In the genomic region with DNA sequence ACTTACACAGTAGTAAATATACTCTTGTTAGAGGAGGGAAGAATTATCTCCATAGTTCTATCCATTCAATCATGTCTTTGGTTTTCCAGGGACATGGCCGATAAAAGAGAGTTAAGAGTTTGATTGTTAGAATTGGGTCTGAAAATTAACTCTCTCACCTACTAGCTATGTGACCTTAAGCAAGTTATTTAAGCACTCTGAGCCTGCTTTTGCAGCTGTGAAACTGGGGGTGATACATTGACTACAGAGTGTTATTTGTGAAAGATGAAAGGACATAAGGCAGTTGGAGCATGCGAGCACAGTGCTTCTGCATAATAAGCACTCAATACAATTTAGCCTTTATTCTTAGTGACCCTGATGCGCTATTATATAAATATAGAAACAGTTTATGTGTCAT, we compare ENCODE assay signal across 1 cellular context.
TF ChIP-seq lines count a peak whose summit lies in the region.

No MANE protein-coding gene starts in this region.

TF ChIP-seq in K562, 482 proteins besides CTCF, POLR2A, EP300 and RAD21 (continued from another document):
- TF ChIP-seq, protein P1, sequence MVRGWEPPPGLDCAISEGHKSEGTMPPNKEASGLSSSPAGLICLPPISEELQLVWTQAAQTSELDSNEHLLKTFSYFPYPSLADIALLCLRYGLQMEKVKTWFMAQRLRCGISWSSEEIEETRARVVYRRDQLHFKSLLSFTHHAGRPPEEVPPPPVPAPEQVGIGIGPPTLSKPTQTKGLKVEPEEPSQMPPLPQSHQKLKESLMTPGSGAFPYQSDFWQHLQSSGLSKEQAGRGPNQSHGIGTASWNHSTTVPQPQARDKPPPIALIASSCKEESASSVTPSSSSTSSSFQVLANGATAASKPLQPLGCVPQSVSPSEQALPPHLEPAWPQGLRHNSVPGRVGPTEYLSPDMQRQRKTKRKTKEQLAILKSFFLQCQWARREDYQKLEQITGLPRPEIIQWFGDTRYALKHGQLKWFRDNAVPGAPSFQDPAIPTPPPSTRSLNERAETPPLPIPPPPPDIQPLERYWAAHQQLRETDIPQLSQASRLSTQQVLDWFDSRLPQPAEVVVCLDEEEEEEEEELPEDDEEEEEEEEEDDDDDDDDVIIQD (CRISPR knock-in tag; IDR thresholded peaks at IDR 0.05), result no peak
- TF ChIP-seq, protein P2, sequence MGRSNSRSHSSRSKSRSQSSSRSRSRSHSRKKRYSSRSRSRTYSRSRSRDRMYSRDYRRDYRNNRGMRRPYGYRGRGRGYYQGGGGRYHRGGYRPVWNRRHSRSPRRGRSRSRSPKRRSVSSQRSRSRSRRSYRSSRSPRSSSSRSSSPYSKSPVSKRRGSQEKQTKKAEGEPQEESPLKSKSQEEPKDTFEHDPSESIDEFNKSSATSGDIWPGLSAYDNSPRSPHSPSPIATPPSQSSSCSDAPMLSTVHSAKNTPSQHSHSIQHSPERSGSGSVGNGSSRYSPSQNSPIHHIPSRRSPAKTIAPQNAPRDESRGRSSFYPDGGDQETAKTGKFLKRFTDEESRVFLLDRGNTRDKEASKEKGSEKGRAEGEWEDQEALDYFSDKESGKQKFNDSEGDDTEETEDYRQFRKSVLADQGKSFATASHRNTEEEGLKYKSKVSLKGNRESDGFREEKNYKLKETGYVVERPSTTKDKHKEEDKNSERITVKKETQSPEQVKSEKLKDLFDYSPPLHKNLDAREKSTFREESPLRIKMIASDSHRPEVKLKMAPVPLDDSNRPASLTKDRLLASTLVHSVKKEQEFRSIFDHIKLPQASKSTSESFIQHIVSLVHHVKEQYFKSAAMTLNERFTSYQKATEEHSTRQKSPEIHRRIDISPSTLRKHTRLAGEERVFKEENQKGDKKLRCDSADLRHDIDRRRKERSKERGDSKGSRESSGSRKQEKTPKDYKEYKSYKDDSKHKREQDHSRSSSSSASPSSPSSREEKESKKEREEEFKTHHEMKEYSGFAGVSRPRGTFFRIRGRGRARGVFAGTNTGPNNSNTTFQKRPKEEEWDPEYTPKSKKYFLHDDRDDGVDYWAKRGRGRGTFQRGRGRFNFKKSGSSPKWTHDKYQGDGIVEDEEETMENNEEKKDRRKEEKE (IDR thresholded peaks at IDR 0.05; ENCODE audit: borderline replicate concordance in 1 of 2, control insufficient read depth in 1 of 2, low read depth in 2 of 2, low read length in 1 of 2), result no peak
- TF ChIP-seq ZBED1 (IDR thresholded peaks at IDR 0.05) (no peak), SMAD3 (CRISPR knock-in tag; conservative IDR thresholded peaks at IDR 0.05) (no peak)
